ENCODE assay signal across 17 cellular contexts in genomic region chr19:34405892-34406660, GRCh38. TPM values are rescaled to one million over a fixed set of nuclear protein-coding genes. Genes with fewer than 3 reads are reported as not detected.
A peak's percentile ranks its signal among the peaks of the same experiment; 100 is the strongest.
DNase-seq lines count a peak whose midpoint lies in the region; TF ChIP-seq lines count a peak whose summit lies in the region.
"Had no signal": no experiment of that assay in that cellular context is flagged by ENCODE, and none has a peak within 500 bp of the region (broad histone marks: within the 10 kb centered on the region; RNA-seq: fewer than 3 reads in every experiment).

No MANE protein-coding gene starts in this region.

- POLR2A ChIA-PET in activated CD4-positive, alpha-beta memory T cell treated with anti-CD3 and anti-CD28 coated beads for 36 hours (lab: Charles Lee) = no interaction called here
- POLR2A ChIA-PET in activated CD4-positive, alpha-beta memory T cell treated with anti-CD3 and anti-CD28 coated beads, Interleukin-2, amount 10 ng/mL, durations not matched to agents 7 days and 5 days (lab: Charles Lee) = interaction anchor here (0.7 to 2.7 kb wide), 4 partner anchors 17 to 54 kb away, joined by 3 to 26 read pairs (median 4); partner anchors contain the start of gene UBA2

- H3K4me1 ChIP-seq in OCI-LY1 (ENCODE audit: insufficient read depth, low read length, severe bottlenecking) (peaks cover 20% of the 10 kb centered on the region), SJCRH30 (no peaks in the 10 kb centered on the region)

- no peak overlapping the region for H3K9ac ChIP-seq in OCI-LY1 (ENCODE audit: low read length)

- peak overlapping the region; percentile 93 for H3K4me3 ChIP-seq in OCI-LY1 (ENCODE audit: low read depth, low read length, poor library complexity, severe bottlenecking)
- no peak overlapping the region for H3K4me3 ChIP-seq in SJCRH30
- H3K4me3 ChIP-seq: hepatocyte had no signal

- H3K36me3 ChIP-seq in OCI-LY1 (ENCODE audit: insufficient read depth, low read length) (peaks cover 41% of the 10 kb centered on the region), SJCRH30 (peaks cover 17% of the 10 kb centered on the region)

- H3K4me1 Mint-ChIP-seq in activated CD4-positive, alpha-beta memory T cell treated with anti-CD3 and anti-CD28 coated beads for 36 hours (ENCODE audit: low read depth) = peaks cover 25% of the 10 kb centered on the region
- peaks cover 18% of the 10 kb centered on the region for H3K4me1 Mint-ChIP-seq in activated CD4-positive, alpha-beta memory T cell treated with anti-CD3 and anti-CD28 coated beads, Interleukin-2, amount 10 ng/mL, durations not matched to agents 7 days and 5 days
- peaks cover 34% of the 10 kb centered on the region for H3K4me1 Mint-ChIP-seq in brain

- H3K9me2 ChIP-seq in OCI-LY1 (ENCODE audit: low read depth, low read length) = no peaks in the 10 kb centered on the region

- TF ChIP-seq CTCF in OCI-LY1 (IDR thresholded peaks at IDR 0.05; ENCODE audit: low read length) = no peak
- no peak for TF ChIP-seq CTCF in brain (conservative IDR thresholded peaks at IDR 0.05)

- H3F3A ChIP-seq in OCI-LY1 (ENCODE audit: insufficient read depth, low read length) = no peaks in the 10 kb centered on the region

- DNase-seq in activated CD4-positive, alpha-beta memory T cell treated with anti-CD3 and anti-CD28 coated beads for 36 hours = no peak
- no peak for DNase-seq in activated CD4-positive, alpha-beta memory T cell treated with anti-CD3 and anti-CD28 coated beads, Interleukin-2, amount 10 ng/mL, durations not matched to agents 7 days and 5 days
- DNase-seq in posterior vena cava (ENCODE audit: low spot score) (peak; percentile 38), SJCRH30 (no peak), AG08395 (ENCODE audit: low spot score) (no peak), SKM-1 treated with dmso at 0.1 percent for 144 hours (lab: John Stamatoyannopoulos, UW; ENCODE audit: unreplicated experiment) (no peak)
- DNase-seq: activated CD4-positive, alpha-beta T cell treated with anti-CD3 and anti-CD28 coated beads for 4 hours; amniotic stem cell; CD4-positive, alpha-beta memory T cell; NCI-H1092; NCI-H526; nucleus accumbens; right cardiac atrium; stomach had no signal

- H3K27me3 Mint-ChIP-seq in activated CD4-positive, alpha-beta memory T cell treated with anti-CD3 and anti-CD28 coated beads for 36 hours = no peaks in the 10 kb centered on the region
- H3K27me3 Mint-ChIP-seq in activated CD4-positive, alpha-beta memory T cell treated with anti-CD3 and anti-CD28 coated beads, Interleukin-2, amount 10 ng/mL, durations not matched to agents 7 days and 5 days = no peaks in the 10 kb centered on the region
- H3K27me3 Mint-ChIP-seq in brain = no peaks in the 10 kb centered on the region
- H3K27me3 Mint-ChIP-seq: CD4-positive, alpha-beta memory T cell had no signal

- no peaks in the 10 kb centered on the region for H3K9me3 ChIP-seq in OCI-LY1 (ENCODE audit: low read length)
- H3K9me3 ChIP-seq in SJCRH30 (replicated peaks) = no peaks in the 10 kb centered on the region
- H3K9me3 ChIP-seq: stomach had no signal

- H4K20me1 ChIP-seq in OCI-LY1 (ENCODE audit: insufficient read depth, low read length) = no peaks in the 10 kb centered on the region

- no peak overlapping the region for H2AFZ ChIP-seq in OCI-LY1 (ENCODE audit: low read length)
- H2AFZ ChIP-seq: hepatocyte had no signal

- intact Hi-C loops in activated CD4-positive, alpha-beta memory T cell treated with anti-CD3 and anti-CD28 coated beads for 36 hours (cut with micrococcal nuclease) = no loop called here
- intact Hi-C loops in posterior vena cava (cut with DNase I) = no loop called here

- no peaks in the 10 kb centered on the region for H3K9me3 Mint-ChIP-seq in activated CD4-positive, alpha-beta memory T cell treated with anti-CD3 and anti-CD28 coated beads for 36 hours
- H3K9me3 Mint-ChIP-seq in activated CD4-positive, alpha-beta memory T cell treated with anti-CD3 and anti-CD28 coated beads, Interleukin-2, amount 10 ng/mL, durations not matched to agents 7 days and 5 days = no peaks in the 10 kb centered on the region
- H3K9me3 Mint-ChIP-seq in brain = peaks cover 0 to 3% (median 0%) of the 10 kb centered on the region in 5 experiments
- H3K9me3 Mint-ChIP-seq: CD4-positive, alpha-beta memory T cell had no signal

- H3K27ac ChIP-seq in OCI-LY1 (ENCODE audit: low read depth, low read length, poor library complexity, severe bottlenecking) = no peak overlapping the region
- H3K27ac ChIP-seq in SJCRH30 = no peak overlapping the region
- H3K27ac ChIP-seq: hepatocyte, stomach had no signal

- H3K36me3 Mint-ChIP-seq in activated CD4-positive, alpha-beta memory T cell treated with anti-CD3 and anti-CD28 coated beads for 36 hours = peaks cover 17% of the 10 kb centered on the region
- H3K36me3 Mint-ChIP-seq in activated CD4-positive, alpha-beta memory T cell treated with anti-CD3 and anti-CD28 coated beads, Interleukin-2, amount 10 ng/mL, durations not matched to agents 7 days and 5 days (ENCODE audit: low read depth) = peaks cover 18% of the 10 kb centered on the region
- H3K36me3 Mint-ChIP-seq in brain = peaks cover 30% of the 10 kb centered on the region

- CTCF ChIA-PET in activated CD4-positive, alpha-beta memory T cell treated with anti-CD3 and anti-CD28 coated beads for 36 hours (lab: Charles Lee) = interaction anchor here (2.2 kb wide), 1 partner anchor 24 kb away, joined by 6 read pairs; no protein-coding TSS in a partner anchor
- CTCF ChIA-PET in activated CD4-positive, alpha-beta memory T cell treated with anti-CD3 and anti-CD28 coated beads, Interleukin-2, amount 10 ng/mL, durations not matched to agents 7 days and 5 days (lab: Charles Lee) = interaction anchor here (0.7 to 1.3 kb wide), 2 partner anchors 24 to 37 kb away, joined by 3 read pairs; no protein-coding TSS in a partner anchor

- H3K27ac Mint-ChIP-seq in activated CD4-positive, alpha-beta memory T cell treated with anti-CD3 and anti-CD28 coated beads for 36 hours = no peak overlapping the region
- H3K27ac Mint-ChIP-seq in activated CD4-positive, alpha-beta memory T cell treated with anti-CD3 and anti-CD28 coated beads, Interleukin-2, amount 10 ng/mL, durations not matched to agents 7 days and 5 days = no peak overlapping the region
- peak overlapping the region in 1 of 5 experiments; percentile 28 for H3K27ac Mint-ChIP-seq in brain

- peaks cover 22% of the 10 kb centered on the region for H3K79me2 ChIP-seq in OCI-LY1 (ENCODE audit: insufficient read depth, low read length)

- H3K4me2 ChIP-seq in OCI-LY1 (ENCODE audit: low read length) = peak overlapping the region; percentile 80; the same call in 1 of the 2 replicates

- peak overlapping the region; percentile 20 for H3K4me3 Mint-ChIP-seq in activated CD4-positive, alpha-beta memory T cell treated with anti-CD3 and anti-CD28 coated beads for 36 hours
- H3K4me3 Mint-ChIP-seq in activated CD4-positive, alpha-beta memory T cell treated with anti-CD3 and anti-CD28 coated beads, Interleukin-2, amount 10 ng/mL, durations not matched to agents 7 days and 5 days = no peak overlapping the region
- H3K4me3 Mint-ChIP-seq in brain = peak overlapping the region in 4 of 5 experiments; percentile 42 to 91 (median 64)

- H3K27me3 ChIP-seq in OCI-LY1 (ENCODE audit: insufficient read depth, low read length) = no peaks in the 10 kb centered on the region
- H3K27me3 ChIP-seq in SJCRH30 = no peaks in the 10 kb centered on the region
- H3K27me3 ChIP-seq: hepatocyte, stomach had no signal

RNA-seq across cellular contexts. Expression of gene PDCD2L, which starts 1.9 kb away (rescaled TPM):
- 10 to 100 TPM; 29.8 TPM for total RNA-seq in activated CD4-positive, alpha-beta memory T cell treated with anti-CD3 and anti-CD28 coated beads for 36 hours
- 1 to 10 TPM; 8.0 to 9.7 TPM for total RNA-seq in activated CD4-positive, alpha-beta memory T cell treated with anti-CD3 and anti-CD28 coated beads, Interleukin-2, amount 10 ng/mL, durations not matched to agents 7 days and 5 days
- polyA plus RNA-seq in brain (ENCODE audit: insufficient read depth, low read depth, low replicate concordance) = 20.0 TPM
- 1 to 10 TPM; 4.6 to 6.5 TPM for total RNA-seq in posterior vena cava
- 15.7 and 17.2 TPM in 2 replicates for total RNA-seq in SJCRH30 (2014; rRNA removed; shearing (Covaris generic))

RNA-seq across cellular contexts. Expression of gene UBA2, which starts 22.1 kb away (rescaled TPM):
- 100 to 1,000 TPM; 150 to 156 TPM for total RNA-seq in activated CD4-positive, alpha-beta memory T cell treated with anti-CD3 and anti-CD28 coated beads for 36 hours
- total RNA-seq in activated CD4-positive, alpha-beta memory T cell treated with anti-CD3 and anti-CD28 coated beads, Interleukin-2, amount 10 ng/mL, durations not matched to agents 7 days and 5 days = 100 to 1,000 TPM; 109 to 122 TPM
- polyA plus RNA-seq in brain (ENCODE audit: insufficient read depth, low read depth, low replicate concordance) = 61.1 TPM
- total RNA-seq in posterior vena cava = 10 to 100 TPM; 70.8 to 81.8 TPM
- 257 and 282 TPM in 2 replicates for total RNA-seq in SJCRH30 (2014; rRNA removed; shearing (Covaris generic))

RNA-seq across cellular contexts. Expression of gene GPI, which starts 41.1 kb away (rescaled TPM):
- total RNA-seq in activated CD4-positive, alpha-beta memory T cell treated with anti-CD3 and anti-CD28 coated beads for 36 hours = 100 to 1,000 TPM; 549 to 564 TPM
- total RNA-seq in activated CD4-positive, alpha-beta memory T cell treated with anti-CD3 and anti-CD28 coated beads, Interleukin-2, amount 10 ng/mL, durations not matched to agents 7 days and 5 days = 100 to 1,000 TPM; 658 to 662 TPM
- 326 TPM for polyA plus RNA-seq in brain (ENCODE audit: insufficient read depth, low read depth, low replicate concordance)
- total RNA-seq in posterior vena cava = 100 to 1,000 TPM; 176 to 206 TPM
- total RNA-seq in SJCRH30 (2014; rRNA removed; shearing (Covaris generic)) = 239 and 241 TPM in 2 replicates
